ENCODE assay signal across 22 cellular contexts in genomic region chr4:89561051-89561450, GRCh38.
DNase-seq lines count a peak whose midpoint lies in the region; ATAC-seq and TF ChIP-seq lines count a peak whose summit lies in the region.
"Had no signal": no experiment of that assay in that cellular context is flagged by ENCODE, and none has a peak within 500 bp of the region (broad histone marks: within the 10 kb centered on the region; RNA-seq: fewer than 3 reads in every experiment).

No MANE protein-coding gene starts in this region.

- POLR2A ChIA-PET in WTC11 (lab: Charles Lee): no interaction called here

- H3K27ac ChIP-seq in GM23338 (ENCODE audit: low read depth): no peak overlapping the region
- no peak overlapping the region for H3K27ac ChIP-seq in foreskin keratinocyte
- H3K27ac ChIP-seq in transverse colon: no peak overlapping the region
- H3K27ac ChIP-seq: BLaER1 had no signal

- H3K27ac Mint-ChIP-seq in GM23338 (no peak overlapping the region), WTC11 (no peak overlapping the region), progenitor cell of endocrine pancreas (peak overlapping the region; percentile 76)
- H3K27ac Mint-ChIP-seq in activated naive CD4-positive, alpha-beta T cell treated with anti-CD3 and anti-CD28 coated beads, Interleukin-2, amount 10 ng/mL, durations not matched to agents 7 days and 5 days: no peak overlapping the region
- H3K27ac Mint-ChIP-seq: CD14-positive monocyte; CD4-positive, alpha-beta memory T cell; CD8-positive, alpha-beta memory T cell had no signal

- WGBS in transverse colon (ENCODE audit: low coverage in 1 of 2), 2 donors: 88 to 96% methylated on average over 2 of the region's 2 CpGs

- H4K20me1 ChIP-seq in GM23338 (replicated peaks; ENCODE audit: insufficient read depth): no peaks in the 10 kb centered on the region
- H4K20me1 ChIP-seq: BLaER1 had no signal

- H3K27me3 Mint-ChIP-seq in GM23338 (ENCODE audit: insufficient read depth, low read depth, poor library complexity) (peaks cover 7% of the 10 kb centered on the region), WTC11 (ENCODE audit: low read depth) (peaks cover 34% of the 10 kb centered on the region), progenitor cell of endocrine pancreas (no peaks in the 10 kb centered on the region)
- peaks cover 7% of the 10 kb centered on the region for H3K27me3 Mint-ChIP-seq in activated naive CD4-positive, alpha-beta T cell treated with anti-CD3 and anti-CD28 coated beads, Interleukin-2, amount 10 ng/mL, durations not matched to agents 7 days and 5 days
- H3K27me3 Mint-ChIP-seq: CD4-positive, CD25-positive, alpha-beta regulatory T cell had no signal

- DNase-seq in GM23338 (ENCODE audit: low spot score): no peak
- DNase-seq in WTC11 (ENCODE audit: low spot score): no peak
- DNase-seq in foreskin keratinocyte: peak in 1 of 2 donors; percentile 25
- no peak for DNase-seq in progenitor cell of endocrine pancreas (ENCODE audit: low spot score, unreplicated experiment)
- no peak for DNase-seq in NCI-H2081 (lab: John Stamatoyannopoulos, UW)
- DNase-seq in activated naive CD4-positive, alpha-beta T cell treated with anti-CD3 and anti-CD28 coated beads, Interleukin-2, amount 10 ng/mL, durations not matched to agents 7 days and 5 days: no peak
- DNase-seq in transverse colon: no peak
- DNase-seq: 8988T; ACHN; BE2C; C1 segment of cervical spinal cord; Calu3; CD4-positive, alpha-beta memory T cell; CD4-positive, CD25-positive, alpha-beta regulatory T cell; CD8-positive, alpha-beta memory T cell; COR-L47; DMS79 treated with DMSO at 0.1 percent for 48 hours; GDM1 had no signal

- H3K9me3 Mint-ChIP-seq in GM23338: no peaks in the 10 kb centered on the region
- H3K9me3 Mint-ChIP-seq in WTC11: no peaks in the 10 kb centered on the region
- H3K9me3 Mint-ChIP-seq in progenitor cell of endocrine pancreas (ENCODE audit: low read depth): no peaks in the 10 kb centered on the region
- H3K9me3 Mint-ChIP-seq in activated naive CD4-positive, alpha-beta T cell treated with anti-CD3 and anti-CD28 coated beads, Interleukin-2, amount 10 ng/mL, durations not matched to agents 7 days and 5 days: no peaks in the 10 kb centered on the region
- H3K9me3 Mint-ChIP-seq: CD14-positive monocyte; CD4-positive, alpha-beta memory T cell; CD8-positive, alpha-beta memory T cell had no signal

- TF ChIP-seq EP300 in transverse colon (IDR thresholded peaks at IDR 0.05; ENCODE audit: low read depth): no peak

- H3K36me3 Mint-ChIP-seq in GM23338 (ENCODE audit: low read depth): no peaks in the 10 kb centered on the region
- H3K36me3 Mint-ChIP-seq in WTC11: no peaks in the 10 kb centered on the region
- no peaks in the 10 kb centered on the region for H3K36me3 Mint-ChIP-seq in progenitor cell of endocrine pancreas (ENCODE audit: insufficient read depth)
- no peaks in the 10 kb centered on the region for H3K36me3 Mint-ChIP-seq in activated naive CD4-positive, alpha-beta T cell treated with anti-CD3 and anti-CD28 coated beads, Interleukin-2, amount 10 ng/mL, durations not matched to agents 7 days and 5 days
- H3K36me3 Mint-ChIP-seq: CD14-positive monocyte; CD4-positive, alpha-beta memory T cell; CD4-positive, CD25-positive, alpha-beta regulatory T cell; CD8-positive, alpha-beta memory T cell had no signal

- TF ChIP-seq CTCF in GM23338 (conservative IDR thresholded peaks at IDR 0.05; ENCODE audit: low read depth in 2 of 2): no peak
- TF ChIP-seq CTCF in WTC11 (IDR thresholded peaks at IDR 0.05): no peak
- no peak for TF ChIP-seq CTCF in foreskin keratinocyte (conservative IDR thresholded peaks at IDR 0.05)
- TF ChIP-seq CTCF in progenitor cell of endocrine pancreas (IDR thresholded peaks at IDR 0.05; ENCODE audit: unreplicated experiment): no peak
- no peak for TF ChIP-seq CTCF in transverse colon (IDR thresholded peaks at IDR 0.05)

- ATAC-seq in GM23338: peak; percentile 65
- peak; percentile 67 for ATAC-seq in WTC11
- ATAC-seq in foreskin keratinocyte: peak; percentile 29
- ATAC-seq in GM18505 (IDR thresholded peaks at IDR 0.05; ENCODE audit: unreplicated experiment): no peak
- ATAC-seq: GM12878 had no signal

- H3K4me1 Mint-ChIP-seq in GM23338 (peaks cover 23% of the 10 kb centered on the region), WTC11 (peaks cover 22% of the 10 kb centered on the region), progenitor cell of endocrine pancreas (ENCODE audit: low read depth) (peaks cover 16% of the 10 kb centered on the region)
- no peaks in the 10 kb centered on the region for H3K4me1 Mint-ChIP-seq in activated naive CD4-positive, alpha-beta T cell treated with anti-CD3 and anti-CD28 coated beads, Interleukin-2, amount 10 ng/mL, durations not matched to agents 7 days and 5 days
- H3K4me1 Mint-ChIP-seq: CD14-positive monocyte; CD4-positive, alpha-beta memory T cell; CD4-positive, CD25-positive, alpha-beta regulatory T cell; CD8-positive, alpha-beta memory T cell had no signal

- intact Hi-C loops in transverse colon (cut with DNase I; ENCODE audit: low total_unique reads): no loop called here

- TF ChIP-seq POLR2A in GM18505 (IDR thresholded peaks at IDR 0.05; ENCODE audit: borderline replicate concordance, extremely low read depth, insufficient read depth, insufficient read length): no peak
- TF ChIP-seq POLR2A in transverse colon (IDR thresholded peaks at IDR 0.05): no peak

- H3K79me2 ChIP-seq in GM23338 (replicated peaks; ENCODE audit: insufficient read depth): no peaks in the 10 kb centered on the region

- H3K36me3 ChIP-seq in GM23338 (ENCODE audit: insufficient read depth) (no peaks in the 10 kb centered on the region), transverse colon (no peaks in the 10 kb centered on the region)
- H3K36me3 ChIP-seq: BE2C, BLaER1 had no signal

- no peaks in the 10 kb centered on the region for H3K9me2 ChIP-seq in GM23338 (ENCODE audit: insufficient read depth)

- H3K27me3 ChIP-seq in GM23338 (ENCODE audit: insufficient read depth) (no peaks in the 10 kb centered on the region), foreskin keratinocyte (no peaks in the 10 kb centered on the region), transverse colon (no peaks in the 10 kb centered on the region)
- H3K27me3 ChIP-seq: BE2C, BLaER1 had no signal

- H3K4me2 ChIP-seq in GM23338: no peak overlapping the region
- H3K4me2 ChIP-seq: BLaER1 had no signal

- H3F3A ChIP-seq in GM23338 (replicated peaks; ENCODE audit: low read depth): no peaks in the 10 kb centered on the region

- no peak overlapping the region for H3K4me3 Mint-ChIP-seq in GM23338
- H3K4me3 Mint-ChIP-seq in WTC11: no peak overlapping the region
- H3K4me3 Mint-ChIP-seq in progenitor cell of endocrine pancreas (ENCODE audit: low read depth): no peak overlapping the region
- no peak overlapping the region for H3K4me3 Mint-ChIP-seq in activated naive CD4-positive, alpha-beta T cell treated with anti-CD3 and anti-CD28 coated beads, Interleukin-2, amount 10 ng/mL, durations not matched to agents 7 days and 5 days
- H3K4me3 Mint-ChIP-seq: CD14-positive monocyte; CD4-positive, alpha-beta memory T cell; CD4-positive, CD25-positive, alpha-beta regulatory T cell; CD8-positive, alpha-beta memory T cell had no signal

- peaks cover 10% of the 10 kb centered on the region; the same call in 1 of the 2 replicates for H3K4me1 ChIP-seq in GM23338 (ENCODE audit: insufficient read depth)
- H3K4me1 ChIP-seq in foreskin keratinocyte: peaks cover 8% of the 10 kb centered on the region
- H3K4me1 ChIP-seq in transverse colon: no peaks in the 10 kb centered on the region
- H3K4me1 ChIP-seq: BE2C had no signal

- H2AFZ ChIP-seq in GM23338: no peak overlapping the region

- CTCF ChIA-PET in WTC11 (lab: Charles Lee): no interaction called here
- CTCF ChIA-PET in activated naive CD4-positive, alpha-beta T cell treated with anti-CD3 and anti-CD28 coated beads, Interleukin-2, amount 10 ng/mL, durations not matched to agents 7 days and 5 days (lab: Charles Lee): interaction anchor here (0.7 kb wide), 1 partner anchor 277 kb away, joined by 3 read pairs; no protein-coding TSS in a partner anchor

- no peaks in the 10 kb centered on the region for H3K9me3 ChIP-seq in transverse colon
- H3K9me3 ChIP-seq: BE2C, BLaER1 had no signal

- in situ Hi-C loops in transverse colon (cut with MboI; ENCODE audit: low pct_ligation_motif_present in 1 of 4, low pct_unique_long_range_greater_than_20kb in 1 of 4, low sequenced_read_pairs in 3 of 4): no loop called here

- no peak overlapping the region for H3K4me3 ChIP-seq in GM23338
- H3K4me3 ChIP-seq in transverse colon: no peak overlapping the region
- H3K4me3 ChIP-seq: BLaER1, GM12878 had no signal

TF ChIP-seq in GM23338, 12 proteins besides CTCF, POLR2A, EP300 and RAD21 (continues in another document):
- no peak for TF ChIP-seq STAT1 (IDR thresholded peaks at IDR 0.05; ENCODE audit: unreplicated experiment)
- no peak for TF ChIP-seq ZNF331 (CRISPR knock-in tag; IDR thresholded peaks at IDR 0.05; ENCODE audit: low read depth)
- no peak for TF ChIP-seq POLR2AphosphoS5 (IDR thresholded peaks at IDR 0.05; ENCODE audit: low read depth)
- no peak for TF ChIP-seq CREB1 (CRISPR knock-in tag; IDR thresholded peaks at IDR 0.05; ENCODE audit: low read depth)
- no peak for TF ChIP-seq EZH2phosphoT487 (IDR thresholded peaks at IDR 0.05; ENCODE audit: unreplicated experiment)
- TF ChIP-seq JUNB (IDR thresholded peaks at IDR 0.05; ENCODE audit: unreplicated experiment): no peak
- no peak for TF ChIP-seq EZH2 (IDR thresholded peaks at IDR 0.05; ENCODE audit: low read depth, unreplicated experiment)
- TF ChIP-seq NANOG (IDR thresholded peaks at IDR 0.05; ENCODE audit: borderline replicate concordance): no peak
